In the genomic region with DNA sequence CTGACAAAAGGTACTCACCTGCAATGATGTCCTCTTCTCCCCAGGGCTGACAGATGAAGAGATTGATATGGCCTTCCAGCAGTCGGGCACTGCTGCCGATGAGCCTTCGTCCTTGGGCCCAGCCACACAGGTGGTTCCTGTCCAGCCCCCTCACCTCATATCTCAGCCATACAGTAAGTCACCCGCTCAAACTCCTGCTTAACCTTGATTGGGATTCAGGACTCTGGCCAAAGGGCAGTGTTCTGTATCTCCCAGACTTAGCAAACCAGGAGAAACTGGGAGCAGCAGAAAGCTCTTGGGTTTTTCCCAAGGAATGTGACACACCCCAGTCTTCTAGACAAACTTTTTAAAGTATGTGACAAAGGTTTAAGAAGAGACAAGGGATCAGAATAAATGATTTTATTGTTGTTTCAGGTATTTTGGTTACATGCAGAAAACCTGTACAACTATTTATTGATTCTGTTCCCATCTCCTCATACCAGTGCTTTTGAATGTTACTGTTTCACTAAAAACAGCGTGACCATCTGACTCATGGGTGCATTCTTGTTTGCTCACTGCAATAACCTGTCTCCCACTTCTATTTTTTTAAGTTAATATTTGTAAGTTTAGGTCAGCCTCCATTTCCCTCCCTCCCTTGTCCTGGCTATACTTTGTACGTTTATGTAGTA, we compare ENCODE assay signal across 1 cellular context.
TF ChIP-seq lines count a peak whose summit lies in the region.

No MANE protein-coding gene starts in this region.

TF ChIP-seq in HepG2, 621 proteins besides CTCF, POLR2A, EP300 and RAD21 (continued from another document and continues in another):
- TF ChIP-seq, protein P1, sequence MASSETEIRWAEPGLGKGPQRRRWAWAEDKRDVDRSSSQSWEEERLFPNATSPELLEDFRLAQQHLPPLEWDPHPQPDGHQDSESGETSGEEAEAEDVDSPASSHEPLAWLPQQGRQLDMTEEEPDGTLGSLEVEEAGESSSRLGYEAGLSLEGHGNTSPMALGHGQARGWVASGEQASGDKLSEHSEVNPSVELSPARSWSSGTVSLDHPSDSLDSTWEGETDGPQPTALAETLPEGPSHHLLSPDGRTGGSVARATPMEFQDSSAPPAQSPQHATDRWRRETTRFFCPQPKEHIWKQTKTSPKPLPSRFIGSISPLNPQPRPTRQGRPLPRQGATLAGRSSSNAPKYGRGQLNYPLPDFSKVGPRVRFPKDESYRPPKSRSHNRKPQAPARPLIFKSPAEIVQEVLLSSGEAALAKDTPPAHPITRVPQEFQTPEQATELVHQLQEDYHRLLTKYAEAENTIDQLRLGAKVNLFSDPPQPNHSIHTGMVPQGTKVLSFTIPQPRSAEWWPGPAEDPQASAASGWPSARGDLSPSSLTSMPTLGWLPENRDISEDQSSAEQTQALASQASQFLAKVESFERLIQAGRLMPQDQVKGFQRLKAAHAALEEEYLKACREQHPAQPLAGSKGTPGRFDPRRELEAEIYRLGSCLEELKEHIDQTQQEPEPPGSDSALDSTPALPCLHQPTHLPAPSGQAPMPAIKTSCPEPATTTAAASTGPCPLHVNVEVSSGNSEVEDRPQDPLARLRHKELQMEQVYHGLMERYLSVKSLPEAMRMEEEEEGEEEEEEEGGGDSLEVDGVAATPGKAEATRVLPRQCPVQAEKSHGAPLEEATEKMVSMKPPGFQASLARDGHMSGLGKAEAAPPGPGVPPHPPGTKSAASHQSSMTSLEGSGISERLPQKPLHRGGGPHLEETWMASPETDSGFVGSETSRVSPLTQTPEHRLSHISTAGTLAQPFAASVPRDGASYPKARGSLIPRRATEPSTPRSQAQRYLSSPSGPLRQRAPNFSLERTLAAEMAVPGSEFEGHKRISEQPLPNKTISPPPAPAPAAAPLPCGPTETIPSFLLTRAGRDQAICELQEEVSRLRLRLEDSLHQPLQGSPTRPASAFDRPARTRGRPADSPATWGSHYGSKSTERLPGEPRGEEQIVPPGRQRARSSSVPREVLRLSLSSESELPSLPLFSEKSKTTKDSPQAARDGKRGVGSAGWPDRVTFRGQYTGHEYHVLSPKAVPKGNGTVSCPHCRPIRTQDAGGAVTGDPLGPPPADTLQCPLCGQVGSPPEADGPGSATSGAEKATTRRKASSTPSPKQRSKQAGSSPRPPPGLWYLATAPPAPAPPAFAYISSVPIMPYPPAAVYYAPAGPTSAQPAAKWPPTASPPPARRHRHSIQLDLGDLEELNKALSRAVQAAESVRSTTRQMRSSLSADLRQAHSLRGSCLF (CRISPR knock-in tag; IDR thresholded peaks at IDR 0.05; ENCODE audit: borderline replicate concordance): no peak
- peak; percentile 52 for TF ChIP-seq NCOA2 (CRISPR knock-in tag; IDR thresholded peaks at IDR 0.05)
- TF ChIP-seq TFDP1 (CRISPR knock-in tag; IDR thresholded peaks at IDR 0.05; ENCODE audit: borderline replicate concordance): peak; percentile 87; the same call in 1 of the 2 replicates
- TF ChIP-seq E2F1 (CRISPR knock-in tag; IDR thresholded peaks at IDR 0.05): 0 out of 2 replicates have a peak, but pooled peaks have one; percentile 53
- TF ChIP-seq MAFG (CRISPR knock-in tag; IDR thresholded peaks at IDR 0.05): no peak
- no peak for TF ChIP-seq ZNF891 (CRISPR knock-in tag; IDR thresholded peaks at IDR 0.05)
- peak; percentile 80 for TF ChIP-seq ONECUT2 (CRISPR knock-in tag; IDR thresholded peaks at IDR 0.05)
- TF ChIP-seq FOXA1 (IDR thresholded peaks at IDR 0.05): no peak
- peak; percentile 36; the same call in 1 of the 2 replicates for TF ChIP-seq FOXA1 (CRISPR knock-in tag; IDR thresholded peaks at IDR 0.05)
- TF ChIP-seq ZFY (CRISPR knock-in tag; IDR thresholded peaks at IDR 0.05): peak; percentile 59; the same call in 1 of the 2 replicates
- TF ChIP-seq, protein P2, sequence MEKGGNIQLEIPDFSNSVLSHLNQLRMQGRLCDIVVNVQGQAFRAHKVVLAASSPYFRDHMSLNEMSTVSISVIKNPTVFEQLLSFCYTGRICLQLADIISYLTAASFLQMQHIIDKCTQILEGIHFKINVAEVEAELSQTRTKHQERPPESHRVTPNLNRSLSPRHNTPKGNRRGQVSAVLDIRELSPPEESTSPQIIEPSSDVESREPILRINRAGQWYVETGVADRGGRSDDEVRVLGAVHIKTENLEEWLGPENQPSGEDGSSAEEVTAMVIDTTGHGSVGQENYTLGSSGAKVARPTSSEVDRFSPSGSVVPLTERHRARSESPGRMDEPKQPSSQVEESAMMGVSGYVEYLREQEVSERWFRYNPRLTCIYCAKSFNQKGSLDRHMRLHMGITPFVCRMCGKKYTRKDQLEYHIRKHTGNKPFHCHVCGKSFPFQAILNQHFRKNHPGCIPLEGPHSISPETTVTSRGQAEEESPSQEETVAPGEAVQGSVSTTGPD (CRISPR knock-in tag; IDR thresholded peaks at IDR 0.05): no peak
- TF ChIP-seq HOXA5 (CRISPR knock-in tag; IDR thresholded peaks at IDR 0.05): 0 out of 2 replicates have a peak, but pooled peaks have one; percentile 26
- peak; percentile 25; the same call in 1 of the 2 replicates for TF ChIP-seq TARDBP (CRISPR knock-in tag; IDR thresholded peaks at IDR 0.05)
- TF ChIP-seq, protein P3, sequence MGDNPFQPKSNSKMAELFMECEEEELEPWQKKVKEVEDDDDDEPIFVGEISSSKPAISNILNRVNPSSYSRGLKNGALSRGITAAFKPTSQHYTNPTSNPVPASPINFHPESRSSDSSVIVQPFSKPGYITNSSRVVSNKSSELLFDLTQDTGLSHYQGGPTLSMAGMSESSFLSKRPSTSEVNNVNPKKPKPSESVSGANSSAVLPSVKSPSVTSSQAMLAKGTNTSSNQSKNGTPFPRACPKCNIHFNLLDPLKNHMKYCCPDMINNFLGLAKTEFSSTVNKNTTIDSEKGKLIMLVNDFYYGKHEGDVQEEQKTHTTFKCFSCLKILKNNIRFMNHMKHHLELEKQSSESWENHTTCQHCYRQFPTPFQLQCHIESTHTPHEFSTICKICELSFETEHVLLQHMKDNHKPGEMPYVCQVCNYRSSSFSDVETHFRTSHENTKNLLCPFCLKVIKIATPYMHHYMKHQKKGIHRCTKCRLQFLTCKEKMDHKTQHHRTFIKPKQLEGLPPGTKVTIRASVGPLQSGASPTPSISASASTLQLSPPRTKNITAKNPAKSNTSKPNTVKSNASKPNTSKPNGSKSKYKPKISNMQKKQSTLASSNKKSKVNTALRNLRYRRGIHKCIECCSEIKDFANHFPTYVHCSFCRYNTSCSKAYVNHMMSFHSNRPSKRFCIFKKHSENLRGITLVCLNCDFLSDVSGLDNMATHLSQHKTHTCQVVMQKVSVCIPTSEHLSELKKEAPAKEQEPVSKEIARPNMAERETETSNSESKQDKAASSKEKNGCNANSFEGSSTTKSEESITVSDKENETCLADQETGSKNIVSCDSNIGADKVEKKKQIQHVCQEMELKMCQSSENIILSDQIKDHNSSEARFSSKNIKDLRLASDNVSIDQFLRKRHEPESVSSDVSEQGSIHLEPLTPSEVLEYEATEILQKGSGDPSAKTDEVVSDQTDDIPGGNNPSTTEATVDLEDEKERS (CRISPR knock-in tag; IDR thresholded peaks at IDR 0.05): 0 out of 2 replicates have a peak, but pooled peaks have one; percentile 47
- TF ChIP-seq, protein P4, sequence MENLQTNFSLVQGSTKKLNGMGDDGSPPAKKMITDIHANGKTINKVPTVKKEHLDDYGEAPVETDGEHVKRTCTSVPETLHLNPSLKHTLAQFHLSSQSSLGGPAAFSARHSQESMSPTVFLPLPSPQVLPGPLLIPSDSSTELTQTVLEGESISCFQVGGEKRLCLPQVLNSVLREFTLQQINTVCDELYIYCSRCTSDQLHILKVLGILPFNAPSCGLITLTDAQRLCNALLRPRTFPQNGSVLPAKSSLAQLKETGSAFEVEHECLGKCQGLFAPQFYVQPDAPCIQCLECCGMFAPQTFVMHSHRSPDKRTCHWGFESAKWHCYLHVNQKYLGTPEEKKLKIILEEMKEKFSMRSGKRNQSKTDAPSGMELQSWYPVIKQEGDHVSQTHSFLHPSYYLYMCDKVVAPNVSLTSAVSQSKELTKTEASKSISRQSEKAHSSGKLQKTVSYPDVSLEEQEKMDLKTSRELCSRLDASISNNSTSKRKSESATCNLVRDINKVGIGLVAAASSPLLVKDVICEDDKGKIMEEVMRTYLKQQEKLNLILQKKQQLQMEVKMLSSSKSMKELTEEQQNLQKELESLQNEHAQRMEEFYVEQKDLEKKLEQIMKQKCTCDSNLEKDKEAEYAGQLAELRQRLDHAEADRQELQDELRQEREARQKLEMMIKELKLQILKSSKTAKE (CRISPR knock-in tag; IDR thresholded peaks at IDR 0.05; ENCODE audit: borderline replicate concordance): 0 out of 2 replicates have a peak, but pooled peaks have one; percentile 20
- TF ChIP-seq TFDP2 (CRISPR knock-in tag; IDR thresholded peaks at IDR 0.05): peak; percentile 79
- TF ChIP-seq MYPOP (CRISPR knock-in tag; IDR thresholded peaks at IDR 0.05): peak; percentile 20; the same call in 1 of the 2 replicates
- peak; percentile 76; the same call in 1 of the 2 replicates for TF ChIP-seq MTA1 (CRISPR knock-in tag; IDR thresholded peaks at IDR 0.05; ENCODE audit: borderline replicate concordance)
- 0 out of 2 replicates have a peak, but pooled peaks have one; percentile 21 for TF ChIP-seq ZFP91 (CRISPR knock-in tag; IDR thresholded peaks at IDR 0.05; ENCODE audit: borderline replicate concordance)
- TF ChIP-seq RARG (CRISPR knock-in tag; IDR thresholded peaks at IDR 0.05; ENCODE audit: low read depth): no peak
- peak; percentile 93 for TF ChIP-seq MAX (IDR thresholded peaks at IDR 0.05)
- no peak for TF ChIP-seq SNAPC2 (CRISPR knock-in tag; IDR thresholded peaks at IDR 0.05)
- no peak for TF ChIP-seq ZNF639 (CRISPR knock-in tag; conservative IDR thresholded peaks at IDR 0.05)
- TF ChIP-seq ZNF740 (CRISPR knock-in tag; IDR thresholded peaks at IDR 0.05): no peak; the same call in 1 of the 2 replicates
- TF ChIP-seq, protein P5, sequence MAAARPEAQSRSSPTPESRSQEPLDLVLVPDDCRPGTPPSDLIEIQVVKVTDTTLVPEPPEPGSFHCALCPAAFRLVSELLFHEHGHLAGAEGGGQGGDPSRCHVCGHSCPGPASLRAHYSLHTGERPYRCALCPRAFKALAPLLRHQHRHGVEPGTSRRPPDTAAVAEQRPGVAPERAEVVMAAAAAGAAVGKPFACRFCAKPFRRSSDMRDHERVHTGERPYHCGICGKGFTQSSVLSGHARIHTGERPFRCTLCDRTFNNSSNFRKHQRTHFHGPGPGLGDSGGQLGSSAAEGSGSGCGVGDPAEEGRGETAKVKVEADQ (CRISPR knock-in tag; IDR thresholded peaks at IDR 0.05; ENCODE audit: borderline replicate concordance): peak; percentile 83; the same call in 1 of the 2 replicates
- peak; percentile 52; the same call in 1 of the 2 replicates for TF ChIP-seq NFYB (CRISPR knock-in tag; IDR thresholded peaks at IDR 0.05)
